In the genomic region with DNA sequence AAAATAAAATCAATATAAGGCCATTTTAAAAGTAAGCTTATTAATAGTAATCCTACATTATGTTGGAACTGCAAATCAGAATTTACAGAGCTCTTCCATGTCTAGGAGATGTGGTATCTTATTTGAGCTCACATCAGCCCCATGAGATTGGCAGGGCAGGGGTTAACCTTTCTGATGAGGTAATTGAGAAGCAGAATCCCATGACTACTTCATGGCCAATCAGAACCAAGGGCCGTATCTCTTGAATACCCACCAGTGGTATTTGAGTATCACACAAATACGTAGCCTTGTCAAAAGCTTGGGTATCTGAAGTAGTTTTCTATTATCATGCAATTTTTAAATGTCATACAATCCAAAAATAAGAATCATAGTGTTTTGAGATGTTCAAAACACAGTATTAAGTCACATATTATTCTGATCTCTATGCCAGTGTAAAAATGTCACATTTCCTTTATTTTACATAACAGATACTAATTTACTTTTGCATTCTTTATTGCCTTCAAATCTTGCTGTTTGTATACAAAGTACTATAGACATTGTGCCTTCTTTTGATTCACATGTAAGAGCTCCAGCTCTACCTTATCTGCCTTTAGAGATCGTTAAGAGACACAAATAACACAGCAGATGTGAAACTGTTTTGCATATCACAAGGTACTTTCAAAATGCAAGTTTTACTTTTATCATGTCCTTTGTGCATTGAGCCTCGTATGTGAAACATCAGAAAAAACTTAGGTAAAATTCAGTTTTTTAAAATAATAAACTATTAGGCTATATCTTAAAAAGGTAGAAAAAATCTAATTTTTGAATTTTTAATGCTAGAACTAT, we compare ENCODE assay signal across 1 cellular context.
TF ChIP-seq lines count a peak whose summit lies in the region.

No MANE protein-coding gene starts in this region.

TF ChIP-seq in H1, 55 proteins besides CTCF, POLR2A, EP300 and RAD21:
- TF ChIP-seq, protein P1, sequence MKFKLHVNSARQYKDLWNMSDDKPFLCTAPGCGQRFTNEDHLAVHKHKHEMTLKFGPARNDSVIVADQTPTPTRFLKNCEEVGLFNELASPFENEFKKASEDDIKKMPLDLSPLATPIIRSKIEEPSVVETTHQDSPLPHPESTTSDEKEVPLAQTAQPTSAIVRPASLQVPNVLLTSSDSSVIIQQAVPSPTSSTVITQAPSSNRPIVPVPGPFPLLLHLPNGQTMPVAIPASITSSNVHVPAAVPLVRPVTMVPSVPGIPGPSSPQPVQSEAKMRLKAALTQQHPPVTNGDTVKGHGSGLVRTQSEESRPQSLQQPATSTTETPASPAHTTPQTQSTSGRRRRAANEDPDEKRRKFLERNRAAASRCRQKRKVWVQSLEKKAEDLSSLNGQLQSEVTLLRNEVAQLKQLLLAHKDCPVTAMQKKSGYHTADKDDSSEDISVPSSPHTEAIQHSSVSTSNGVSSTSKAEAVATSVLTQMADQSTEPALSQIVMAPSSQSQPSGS (IDR thresholded peaks at IDR 0.05; ENCODE audit: low read length), result 0 out of 2 replicates have a peak, but pooled peaks have one; percentile 48
- TF ChIP-seq GABPA (IDR thresholded peaks at IDR 0.05; ENCODE audit: borderline replicate concordance, insufficient read depth, low read length), result no peak
